Comparison of ENCODE assay signal across 9 cellular contexts in the genomic region with DNA sequence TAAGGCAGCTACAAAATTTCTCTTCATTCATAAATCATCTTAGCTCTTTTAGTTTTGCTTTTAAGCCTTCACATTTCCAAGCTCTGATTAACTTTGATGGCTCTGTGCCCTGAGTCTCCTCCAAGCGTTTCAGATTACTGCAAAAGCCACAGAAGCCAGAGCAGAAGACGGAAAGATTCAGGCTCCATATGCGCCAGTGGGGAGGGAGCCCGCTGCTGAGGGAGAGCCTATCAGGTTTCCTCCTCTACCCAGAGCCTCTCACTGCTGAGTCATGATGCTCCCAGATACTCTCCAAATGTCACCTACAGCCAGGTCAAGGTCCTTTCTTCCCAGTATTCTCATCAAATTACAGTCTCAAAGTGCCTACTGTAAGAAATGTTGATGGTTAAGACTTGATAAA.
DNase-seq lines count a peak whose midpoint lies in the region; ATAC-seq and TF ChIP-seq lines count a peak whose summit lies in the region.
"Had no signal": no experiment of that assay in that cellular context is flagged by ENCODE, and none has a peak within 500 bp of the region (broad histone marks: within the 10 kb centered on the region; RNA-seq: fewer than 3 reads in every experiment).

No MANE protein-coding gene starts in this region.

- no peak overlapping the region for H3K18ac ChIP-seq in H9 (ENCODE audit: insufficient read length, low read depth, low read length)

- no peaks in the 10 kb centered on the region for H3K36me3 ChIP-seq in skeletal muscle tissue (ENCODE audit: control insufficient read depth in 3 of 3, insufficient read depth in 3 of 3, low read length in 3 of 3)

- no peak overlapping the region for H3K4me3 ChIP-seq in skeletal muscle tissue (ENCODE audit: low read length in 3 of 3)

- H3K4me1 ChIP-seq in H9 (ENCODE audit: insufficient read depth, low read length) (no peaks in the 10 kb centered on the region), skeletal muscle tissue (ENCODE audit: control insufficient read depth in 3 of 3, insufficient read depth in 3 of 3, low read length in 3 of 3) (peaks cover 11 to 19% (median 16%) of the 10 kb centered on the region in 3 donors)

- H3K14ac ChIP-seq in H9 (ENCODE audit: insufficient read depth, low read length) = no peak overlapping the region

- no peaks in the 10 kb centered on the region for H3K23me2 ChIP-seq in H9 (ENCODE audit: insufficient read length, low read depth, low read length, poor library complexity, severe bottlenecking)

- peaks cover 2 to 3% of the 10 kb centered on the region in 2 experiments; a peak in 3 of 5 replicates for H3K9me3 Mint-ChIP-seq in H9
- peaks cover 4% of the 10 kb centered on the region for H3K9me3 Mint-ChIP-seq in glutamatergic neuron (ENCODE audit: unreplicated experiment)
- peaks cover 6% of the 10 kb centered on the region for H3K9me3 Mint-ChIP-seq in stimulated activated effector memory CD8-positive, alpha-beta T cell treated with anti-CD3 and anti-CD28 coated beads, Interleukin-12 subunit alpha, Interleukin-12 subunit beta, amount 100 ng/mL, for 72 hours

- no peak overlapping the region for H2BK15ac ChIP-seq in H9 (ENCODE audit: low read depth, low read length)

- H3K4me2 ChIP-seq in H9 (ENCODE audit: insufficient read depth, insufficient read length, low read length) = no peak overlapping the region

- no peak overlapping the region for H3T11ph ChIP-seq in H9 (ENCODE audit: low read length)

- no CpG with 5 or more reads among the region's 4 CpGs for WGBS in H9 (ENCODE audit: extremely low coverage, insufficient read length, low lambda C conversion rate)

- no peak overlapping the region for H2AK5ac ChIP-seq in H9 (ENCODE audit: insufficient read length, low read length)

- H3K4me1 Mint-ChIP-seq in H9 (peaks cover 6 to 10% of the 10 kb centered on the region in 2 experiments), glutamatergic neuron (ENCODE audit: low read depth, unreplicated experiment) (peaks cover 3% of the 10 kb centered on the region)
- no peaks in the 10 kb centered on the region for H3K4me1 Mint-ChIP-seq in stimulated activated effector memory CD8-positive, alpha-beta T cell treated with anti-CD3 and anti-CD28 coated beads, Interleukin-12 subunit alpha, Interleukin-12 subunit beta, amount 100 ng/mL, for 72 hours

- POLR2A ChIA-PET in RWPE1 (lab: Yijun Ruan, JAX; ENCODE audit: low non-redundant PET) = no interaction called here

- peaks cover 2% of the 10 kb centered on the region for H4K20me1 ChIP-seq in H9 (ENCODE audit: control insufficient read depth, insufficient read depth, insufficient read length)

- TF ChIP-seq CTCF in H9 (conservative IDR thresholded peaks at IDR 0.05) (no peak), RWPE1 (conservative IDR thresholded peaks at IDR 0.05; ENCODE audit: low read depth) (no peak), glutamatergic neuron (IDR thresholded peaks at IDR 0.05; ENCODE audit: partially characterized antibody, unreplicated experiment) (no peak), GM13976 (IDR thresholded peaks at IDR 0.05; ENCODE audit: borderline replicate concordance, control extremely low read depth, extremely low read depth, insufficient read depth, missing control alignments) (no peak)

- H2BK20ac ChIP-seq in H9 (ENCODE audit: low read depth, low read length, poor library complexity, severe bottlenecking) = no peak overlapping the region

- no peak overlapping the region for H2AFZ ChIP-seq in H9 (ENCODE audit: low read length)

- no peak overlapping the region for H4K5ac ChIP-seq in H9 (ENCODE audit: insufficient read length, low read depth, low read length)

- H3K27ac ChIP-seq in H9 (ENCODE audit: insufficient read length, low read depth, low read length) = no peak overlapping the region
- H3K27ac ChIP-seq in RWPE1 = no peak overlapping the region
- H3K27ac ChIP-seq in skeletal muscle tissue (ENCODE audit: low read depth, low read length) = peak overlapping the region; percentile 48

- CTCF ChIA-PET in RWPE1 (lab: Yijun Ruan, JAX) = no interaction called here

- peak; percentile 66 for DNase-seq in H9
- DNase-seq in RWPE1 (ENCODE audit: low spot score) = peak; percentile 18
- peak; percentile 54 for DNase-seq in glutamatergic neuron
- DNase-seq in SKM-1 (lab: John Stamatoyannopoulos, UW; ENCODE audit: unreplicated experiment) = no peak
- no peak for DNase-seq in GM13976 (ENCODE audit: low spot score)
- no peak for DNase-seq in stimulated activated effector memory CD8-positive, alpha-beta T cell treated with anti-CD3 and anti-CD28 coated beads, Interleukin-12 subunit alpha, Interleukin-12 subunit beta, amount 100 ng/mL, for 72 hours (ENCODE audit: low spot score in 2 of 2)

- H3K4me3 Mint-ChIP-seq in H9 (no peak overlapping the region), glutamatergic neuron (ENCODE audit: unreplicated experiment) (no peak overlapping the region)
- no peak overlapping the region for H3K4me3 Mint-ChIP-seq in stimulated activated effector memory CD8-positive, alpha-beta T cell treated with anti-CD3 and anti-CD28 coated beads, Interleukin-12 subunit alpha, Interleukin-12 subunit beta, amount 100 ng/mL, for 72 hours

- H3K27ac Mint-ChIP-seq in H9 (no peak overlapping the region; a peak in 1 of 7 replicates), glutamatergic neuron (ENCODE audit: unreplicated experiment) (no peak overlapping the region)
- H3K27ac Mint-ChIP-seq in stimulated activated effector memory CD8-positive, alpha-beta T cell treated with anti-CD3 and anti-CD28 coated beads, Interleukin-12 subunit alpha, Interleukin-12 subunit beta, amount 100 ng/mL, for 72 hours = no peak overlapping the region

- H3K79me1 ChIP-seq in H9 (ENCODE audit: insufficient read depth, low read depth, low read length, poor library complexity, severe bottlenecking) = no peaks in the 10 kb centered on the region

- H3K36me3 Mint-ChIP-seq in H9 (ENCODE audit: insufficient read depth in 1 of 3, low read depth in 3 of 3) = no peaks in the 10 kb centered on the region
- no peaks in the 10 kb centered on the region for H3K36me3 Mint-ChIP-seq in glutamatergic neuron (ENCODE audit: unreplicated experiment)
- no peaks in the 10 kb centered on the region for H3K36me3 Mint-ChIP-seq in stimulated activated effector memory CD8-positive, alpha-beta T cell treated with anti-CD3 and anti-CD28 coated beads, Interleukin-12 subunit alpha, Interleukin-12 subunit beta, amount 100 ng/mL, for 72 hours

- no peaks in the 10 kb centered on the region for H3K79me2 ChIP-seq in H9 (ENCODE audit: insufficient read depth, low read length)

- TF ChIP-seq POLR2A in GM18505 (IDR thresholded peaks at IDR 0.05; ENCODE audit: borderline replicate concordance, extremely low read depth, insufficient read depth, insufficient read length) = no peak

- no peak overlapping the region for H2BK120ac ChIP-seq in H9 (ENCODE audit: low read depth, low read length, poor library complexity, severe bottlenecking)

- no peak overlapping the region for H2BK12ac ChIP-seq in H9 (ENCODE audit: insufficient read length, low read depth, low read length)

- in situ Hi-C loops in GM13976 (cut with MboI; ENCODE audit: low sequenced_read_pairs, unreplicated experiment) = no loop called here

- H3K4ac ChIP-seq in H9 (ENCODE audit: low read depth, low read length) = no peak overlapping the region

- no peaks in the 10 kb centered on the region for H3K9me3 ChIP-seq in H9 (ENCODE audit: control insufficient read depth, low read depth, low read length)
- peaks cover 0 to 6% (median 4%) of the 10 kb centered on the region in 3 donors for H3K9me3 ChIP-seq in skeletal muscle tissue (ENCODE audit: control insufficient read depth in 3 of 3, low read length in 3 of 3)

- no peak for ATAC-seq in stimulated activated effector memory CD8-positive, alpha-beta T cell treated with anti-CD3 and anti-CD28 coated beads, Interleukin-12 subunit alpha, Interleukin-12 subunit beta, amount 100 ng/mL, for 72 hours
- no peak for ATAC-seq in GM18505 (IDR thresholded peaks at IDR 0.05; ENCODE audit: unreplicated experiment)
- ATAC-seq: Panc1 had no signal

- H3K56ac ChIP-seq in H9 (ENCODE audit: insufficient read length, low read depth, low read length) = no peak overlapping the region

- no peak overlapping the region for H4K91ac ChIP-seq in H9 (ENCODE audit: insufficient read length, low read depth, low read length)

- H3K27me3 ChIP-seq in H9 (ENCODE audit: insufficient read depth, low read length) = no peaks in the 10 kb centered on the region
- no peaks in the 10 kb centered on the region for H3K27me3 ChIP-seq in skeletal muscle tissue (ENCODE audit: control insufficient read depth in 3 of 3, insufficient read depth in 3 of 3, low read length in 3 of 3)

- no peak overlapping the region for H4K8ac ChIP-seq in H9 (replicated peaks; ENCODE audit: insufficient read length, low read depth, low read length)

- H3K27me3 Mint-ChIP-seq in H9 (ENCODE audit: low read depth) = no peaks in the 10 kb centered on the region; the same call in none of the 2 replicates
- H3K27me3 Mint-ChIP-seq in glutamatergic neuron (ENCODE audit: unreplicated experiment) = no peaks in the 10 kb centered on the region

- H3K23ac ChIP-seq in H9 (ENCODE audit: insufficient read length, low read depth, low read length) = no peak overlapping the region

- no peak overlapping the region for H2BK5ac ChIP-seq in H9 (ENCODE audit: insufficient read length, low read length)

- H3K9ac ChIP-seq in H9 (ENCODE audit: extremely low read depth, insufficient read length, low read length) (no peak overlapping the region), skeletal muscle tissue (ENCODE audit: low read depth in 1 of 3, low read length in 3 of 3) (no peak overlapping the region)

Comparison
In these comparisons a context has a peak if more than half of its experiments do, and no peak if none do; other contexts are left out.
1. DNase-seq: peak in H9 (single experiment), RWPE1 (single experiment) and glutamatergic neuron (single experiment); none in SKM-1 (single experiment), GM13976 (single experiment) and stimulated activated effector memory CD8-positive, alpha-beta T cell treated with anti-CD3 and anti-CD28 coated beads, Interleukin-12 subunit alpha, Interleukin-12 subunit beta, amount 100 ng/mL, for 72 hours (0 of 2).